ENCODE assay signal across 20 cellular contexts in genomic region chr7:81268551-81268950, GRCh38.
"Had no signal": no experiment of that assay in that cellular context is flagged by ENCODE, and none has a peak within 500 bp of the region (broad histone marks: within the 10 kb centered on the region; RNA-seq: fewer than 3 reads in every experiment).

No MANE protein-coding gene starts in this region.

- H3K4me1 ChIP-seq: gastroesophageal sphincter, heart left ventricle, left lung, suprapubic skin, transverse colon, uterus had no signal

- H3K27me3 ChIP-seq: gastroesophageal sphincter, heart left ventricle, left lung, suprapubic skin, transverse colon, uterus had no signal

- DNase-seq: activated CD4-positive, alpha-beta memory T cell treated with anti-CD3 and anti-CD28 coated beads, Interleukin-2, amount 10 ng/mL, durations not matched to agents 7 days and 5 days; activated CD4-positive, alpha-beta T cell treated with anti-CD3 and anti-CD28 coated beads for 48 hours; activated CD4-positive, CD25-positive, alpha-beta regulatory T cell; activated CD8-positive, alpha-beta memory T cell treated with anti-CD3 and anti-CD28 coated beads, Interleukin-2, amount 10 ng/mL, durations not matched to agents 7 days and 5 days; activated naive CD4-positive, alpha-beta T cell; activated naive CD8-positive, alpha-beta T cell treated with anti-CD3 and anti-CD28 coated beads for 36 hours; anterior cingulate cortex; cerebellar nuclear complex; effector CD8-positive, alpha-beta T cell; heart left ventricle; left lung; occipital lobe; posterior cingulate gyrus; T-cell; transverse colon; uterus had no signal

- ATAC-seq: activated CD8-positive, alpha-beta memory T cell treated with anti-CD3 and anti-CD28 coated beads, Interleukin-2, amount 10 ng/mL, durations not matched to agents 7 days and 5 days; activated T-helper 17 cell treated with anti-CD3 and anti-CD28 coated beads, Interleukin-2, amount 50 U/mL, for 72 hours; esophagus mucosa; gastroesophageal sphincter; heart left ventricle; left lung; T-cell had no signal

- H3K27ac ChIP-seq: gastroesophageal sphincter, heart left ventricle, left lung, suprapubic skin, transverse colon, uterus had no signal

- H3K4me3 ChIP-seq: gastroesophageal sphincter, heart left ventricle, left lung, suprapubic skin, transverse colon, uterus had no signal

- H3K36me3 ChIP-seq: gastroesophageal sphincter, heart left ventricle, left lung, suprapubic skin, transverse colon, uterus had no signal
